In genomic region chr11:113372317-113372716, GRCh38 we compare ENCODE assay signal across 20 cellular contexts. TPM values are rescaled to one million over a fixed set of nuclear protein-coding genes. Genes with fewer than 3 reads are reported as not detected.
DNase-seq lines count a peak whose midpoint lies in the region; ATAC-seq, FAIRE-seq and TF ChIP-seq lines count a peak whose summit lies in the region.
"Had no signal": no experiment of that assay in that cellular context is flagged by ENCODE, and none has a peak within 500 bp of the region (broad histone marks: within the 10 kb centered on the region; RNA-seq: fewer than 3 reads in every experiment).

No MANE protein-coding gene starts in this region.

- H3K9me3 ChIP-seq in MG63 = no peaks in the 10 kb centered on the region
- H3K9me3 ChIP-seq: transverse colon had no signal

- H3K4me3 Mint-ChIP-seq in neural crest cell = no peak overlapping the region
- no peak overlapping the region for H3K4me3 Mint-ChIP-seq in activated CD8-positive, alpha-beta memory T cell treated with anti-CD3 and anti-CD28 coated beads, Interleukin-2, amount 10 ng/mL, durations not matched to agents 7 days and 5 days
- H3K4me3 Mint-ChIP-seq: activated T-cell treated with anti-CD3 and anti-CD28 coated beads, Interleukin-2, amount 50 U/mL, for 72 hours; B cell; IgD-negative memory B cell; naive thymus-derived CD4-positive, alpha-beta T cell had no signal

- ATAC-seq in activated CD4-positive, CD25-positive, alpha-beta regulatory T cell treated with anti-CD3 and anti-CD28 coated beads, Interleukin-2, amount 50 U/mL, for 24 hours = no peak
- no peak for ATAC-seq in activated CD8-positive, alpha-beta memory T cell treated with anti-CD3 and anti-CD28 coated beads, Interleukin-2, amount 10 ng/mL, durations not matched to agents 7 days and 5 days
- no peak for ATAC-seq in GM18519 (IDR thresholded peaks at IDR 0.05; ENCODE audit: low FRiP score, unreplicated experiment)
- ATAC-seq: activated T-cell treated with anti-CD3 and anti-CD28 coated beads, Interleukin-2, amount 50 U/mL, for 72 hours; naive thymus-derived CD4-positive, alpha-beta T cell had no signal

- TF ChIP-seq CTCF in GM12875 (IDR thresholded peaks at IDR 0.05; ENCODE audit: borderline replicate concordance, insufficient read depth, low read depth, low read length) = peak; percentile 9; the same call in 1 of the 2 replicates
- no peak for TF ChIP-seq CTCF in bronchial epithelial cell (IDR thresholded peaks at IDR 0.05; ENCODE audit: insufficient read depth, low read length, severe bottlenecking)
- peak; percentile 18 for TF ChIP-seq CTCF in neural crest cell (conservative IDR thresholded peaks at IDR 0.05)

- H3K36me3 Mint-ChIP-seq in neural crest cell (ENCODE audit: low read depth) = no peaks in the 10 kb centered on the region
- no peaks in the 10 kb centered on the region for H3K36me3 Mint-ChIP-seq in activated CD8-positive, alpha-beta memory T cell treated with anti-CD3 and anti-CD28 coated beads, Interleukin-2, amount 10 ng/mL, durations not matched to agents 7 days and 5 days

- H3K27ac Mint-ChIP-seq in neural crest cell (ENCODE audit: unreplicated experiment) = no peak overlapping the region
- H3K27ac Mint-ChIP-seq in activated CD8-positive, alpha-beta memory T cell treated with anti-CD3 and anti-CD28 coated beads, Interleukin-2, amount 10 ng/mL, durations not matched to agents 7 days and 5 days = no peak overlapping the region
- H3K27ac Mint-ChIP-seq: activated T-cell treated with anti-CD3 and anti-CD28 coated beads, Interleukin-2, amount 50 U/mL, for 72 hours; B cell had no signal

- FAIRE-seq in bronchial epithelial cell (lab: Jason Lieb, UNC) = no peak
- FAIRE-seq: RCC 7860 had no signal

- DNase-seq in NCI-H526 (lab: John Stamatoyannopoulos, UW) (peak; percentile 71 to 74), bronchial epithelial cell (ENCODE audit: low read depth) (peak; percentile 38), neural crest cell (ENCODE audit: low read depth, low spot score) (no peak), MG63 (no peak)
- no peak for DNase-seq in activated CD8-positive, alpha-beta memory T cell treated with anti-CD3 and anti-CD28 coated beads, Interleukin-2, amount 10 ng/mL, durations not matched to agents 7 days and 5 days
- DNase-seq: activated CD4-positive, alpha-beta T cell treated with anti-CD3 and anti-CD28 coated beads, Interleukin-2, amount 50 U/mL, for 48 hours; activated T-cell treated with anti-CD3 and anti-CD28 coated beads, Interleukin-2, amount 50 U/mL, for 72 hours; naive thymus-derived CD4-positive, alpha-beta T cell; NCI-H1105; NCI-H2227 treated with DMSO at 0.1 percent for 48 hours; stimulated activated naive CD4-positive, alpha-beta T cell treated with Interleukin-2 at 50 U/mL for 16 hours; transverse colon had no signal

- H3K27me3 ChIP-seq in bronchial epithelial cell (ENCODE audit: control insufficient read depth, insufficient read depth, low read length) = no peaks in the 10 kb centered on the region
- H3K27me3 ChIP-seq in MG63 = no peaks in the 10 kb centered on the region
- H3K27me3 ChIP-seq: transverse colon had no signal

- H3K4me3 ChIP-seq in GM12875 (ENCODE audit: low read depth, low read length) (no peak overlapping the region), bronchial epithelial cell (ENCODE audit: low read depth, low read length) (no peak overlapping the region), MG63 (no peak overlapping the region)
- H3K4me3 ChIP-seq: lung, transverse colon had no signal

- no peaks in the 10 kb centered on the region for H3K4me1 Mint-ChIP-seq in neural crest cell
- no peaks in the 10 kb centered on the region for H3K4me1 Mint-ChIP-seq in activated CD8-positive, alpha-beta memory T cell treated with anti-CD3 and anti-CD28 coated beads, Interleukin-2, amount 10 ng/mL, durations not matched to agents 7 days and 5 days
- H3K4me1 Mint-ChIP-seq: naive thymus-derived CD4-positive, alpha-beta T cell had no signal

- H3K36me3 ChIP-seq in bronchial epithelial cell (ENCODE audit: control insufficient read depth, insufficient read depth, low read length) (peaks cover 1% of the 10 kb centered on the region), MG63 (no peaks in the 10 kb centered on the region)

- CTCF ChIA-PET in activated CD8-positive, alpha-beta memory T cell treated with anti-CD3 and anti-CD28 coated beads, Interleukin-2, amount 10 ng/mL, durations not matched to agents 7 days and 5 days (lab: Charles Lee) = no interaction called here

- H3K27me3 Mint-ChIP-seq in neural crest cell (ENCODE audit: low read depth) = peaks cover 2% of the 10 kb centered on the region
- H3K27me3 Mint-ChIP-seq in activated CD8-positive, alpha-beta memory T cell treated with anti-CD3 and anti-CD28 coated beads, Interleukin-2, amount 10 ng/mL, durations not matched to agents 7 days and 5 days = no peaks in the 10 kb centered on the region
- H3K27me3 Mint-ChIP-seq: B cell, IgD-negative memory B cell had no signal

- H3K9me3 Mint-ChIP-seq in neural crest cell = no peaks in the 10 kb centered on the region
- no peaks in the 10 kb centered on the region for H3K9me3 Mint-ChIP-seq in activated CD8-positive, alpha-beta memory T cell treated with anti-CD3 and anti-CD28 coated beads, Interleukin-2, amount 10 ng/mL, durations not matched to agents 7 days and 5 days (ENCODE audit: low read depth)
- H3K9me3 Mint-ChIP-seq: activated T-cell treated with anti-CD3 and anti-CD28 coated beads, Interleukin-2, amount 50 U/mL, for 72 hours; IgD-negative memory B cell; naive thymus-derived CD4-positive, alpha-beta T cell had no signal

RNA-seq across cellular contexts. Expression of gene ANKK1, which starts 15.3 kb away (rescaled TPM):
- total RNA-seq in bronchial epithelial cell (0.26 and 1.8 TPM in 2 replicates), neural crest cell (0.09 TPM in 1 of 2 replicates, not detected in the other)
- not detected in 2 replicates for total RNA-seq in MG63 (2014; rRNA removed; shearing (Covaris generic); ENCODE audit: low replicate concordance)
- total RNA-seq in activated CD8-positive, alpha-beta memory T cell treated with anti-CD3 and anti-CD28 coated beads, Interleukin-2, amount 10 ng/mL, durations not matched to agents 7 days and 5 days = under 1 TPM in 1 of 2 experiments, not detected in 1; 0.29 TPM
- total RNA-seq: chondrocyte had no signal

RNA-seq across cellular contexts. Expression of gene TTC12, which starts 57.9 kb away (rescaled TPM):
- total RNA-seq in bronchial epithelial cell = 12.9 and 32.1 TPM in 2 replicates
- total RNA-seq in neural crest cell = 20.5 and 21.6 TPM in 2 replicates
- 7.3 and 7.4 TPM in 2 replicates for total RNA-seq in MG63 (2014; rRNA removed; shearing (Covaris generic); ENCODE audit: low replicate concordance)
- total RNA-seq in activated CD8-positive, alpha-beta memory T cell treated with anti-CD3 and anti-CD28 coated beads, Interleukin-2, amount 10 ng/mL, durations not matched to agents 7 days and 5 days = 10 to 100 TPM; 10.4 to 15.9 TPM

Comparison
In these comparisons a context has a peak if more than half of its experiments do, and no peak if none do; other contexts are left out.
1. DNase-seq: peak in NCI-H526 (2 of 2) and bronchial epithelial cell (single experiment); none in neural crest cell (single experiment), MG63 (single experiment) and activated CD8-positive, alpha-beta memory T cell treated with anti-CD3 and anti-CD28 coated beads, Interleukin-2, amount 10 ng/mL, durations not matched to agents 7 days and 5 days (single experiment).